8 cellular contexts compared by ENCODE assay signal in the genomic region with DNA sequence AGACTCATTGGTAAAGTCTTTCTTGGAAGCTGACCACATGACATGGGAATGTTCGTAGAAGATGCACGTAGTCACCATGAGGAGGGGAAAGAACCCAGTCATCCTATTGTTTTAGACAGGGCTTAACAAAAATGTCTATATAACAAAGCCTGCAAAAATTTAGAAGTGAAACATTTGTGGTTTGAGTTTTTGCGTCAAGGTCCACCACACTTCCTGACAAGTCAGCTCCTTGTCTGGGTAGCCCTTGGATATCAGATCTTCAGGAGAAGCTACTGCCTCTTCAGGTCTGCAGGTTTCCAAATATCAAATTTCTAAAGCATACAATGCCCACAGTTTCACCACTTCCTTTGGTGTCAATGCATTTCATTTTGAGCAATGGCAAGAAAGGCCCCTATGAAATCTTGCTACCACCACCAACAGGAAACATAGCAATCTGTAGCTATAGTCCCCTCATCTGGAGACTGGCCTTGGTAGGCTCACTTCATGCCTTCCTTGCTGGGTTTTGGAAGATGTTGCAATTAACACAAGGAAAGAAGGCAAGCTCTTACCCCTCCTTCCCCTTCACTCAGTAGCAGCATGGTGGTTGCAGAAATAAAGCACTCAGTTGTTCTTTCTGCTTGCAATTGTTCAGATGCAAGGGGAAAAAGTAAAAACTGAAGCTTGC.
DNase-seq lines count a peak whose midpoint lies in the region; ATAC-seq and TF ChIP-seq lines count a peak whose summit lies in the region.

No MANE protein-coding gene starts in this region.

- no peaks in the 10 kb centered on the region for H3K9me3 ChIP-seq in adrenal gland (replicated peaks in 1 of 3)

- H3K36me3 Mint-ChIP-seq in natural killer cell, result no peaks in the 10 kb centered on the region
- no peaks in the 10 kb centered on the region for H3K36me3 Mint-ChIP-seq in nephron progenitor cell (ENCODE audit: low read depth)

- no peak for TF ChIP-seq CTCF in adrenal gland (IDR thresholded peaks at IDR 0.05)
- no peak for TF ChIP-seq CTCF in natural killer cell (IDR thresholded peaks at IDR 0.05)
- no peak for TF ChIP-seq CTCF in nephron progenitor cell (IDR thresholded peaks at IDR 0.05)
- TF ChIP-seq CTCF in coronary artery (IDR thresholded peaks at IDR 0.05), result no peak

- DNase-seq in GM04503 (ENCODE audit: low read depth) (peak; percentile 96), Kasumi-1 (lab: John Stamatoyannopoulos, UW) (peak; percentile 96 to 97), adrenal gland (no peak), natural killer cell (no peak), DMS 273 (lab: John Stamatoyannopoulos, UW; ENCODE audit: unreplicated experiment) (no peak), nephron progenitor cell (no peak), coronary artery (ENCODE audit: low spot score) (no peak), DMS153 (lab: John Stamatoyannopoulos, UW) (no peak)

- H3K9me3 Mint-ChIP-seq in natural killer cell (no peaks in the 10 kb centered on the region), nephron progenitor cell (no peaks in the 10 kb centered on the region)

- 69 to 84% (median 82%) methylated on average over 3 of the region's 3 CpGs for WGBS in adrenal gland, 4 donors

- peaks cover 0 to 4% of the 10 kb centered on the region in 2 donors for H3K27me3 Mint-ChIP-seq in natural killer cell (ENCODE audit: low read depth in 2 of 2)
- H3K27me3 Mint-ChIP-seq in nephron progenitor cell (ENCODE audit: low read depth, poor library complexity), result peaks cover 3% of the 10 kb centered on the region

- no peaks in the 10 kb centered on the region for H3K36me3 ChIP-seq in adrenal gland (replicated peaks in 1 of 2)

- peak; percentile 30 to 65 (median 40) for ATAC-seq in natural killer cell

- H3K4me3 ChIP-seq in adrenal gland, result no peak overlapping the region
- no peak overlapping the region for H3K4me3 ChIP-seq in coronary artery

- intact Hi-C loops in adrenal gland (cut with DNase I), result loop anchor here (2.0 to 10.0 kb wide), 4 partner anchors 172 to 610 kb away; no protein-coding TSS in a partner anchor
- intact Hi-C loops in natural killer cell (cut with micrococcal nuclease), result loop anchor here (5.0 to 10.0 kb wide), 2 partner anchors 180 to 262 kb away; partner anchors contain the start of gene SIPA1L1

- H3K27ac Mint-ChIP-seq in natural killer cell (no peak overlapping the region), nephron progenitor cell (no peak overlapping the region)

- H3K27me3 ChIP-seq in adrenal gland, result no peaks in the 10 kb centered on the region

- H3K27ac ChIP-seq in adrenal gland, result peak overlapping the region in 4 of 5 donors; percentile 49 to 86 (median 80)
- no peak overlapping the region for H3K27ac ChIP-seq in coronary artery

- H3K4me1 ChIP-seq in adrenal gland (replicated peaks in 1 of 2), result peaks cover 13 to 16% of the 10 kb centered on the region in 2 donors

- H3K4me3 Mint-ChIP-seq in natural killer cell (no peak overlapping the region), nephron progenitor cell (no peak overlapping the region)

- H3K4me1 Mint-ChIP-seq in natural killer cell (peaks cover 6 to 19% of the 10 kb centered on the region in 2 donors), nephron progenitor cell (peaks cover 15% of the 10 kb centered on the region)

- TF ChIP-seq POLR2A in adrenal gland (IDR thresholded peaks at IDR 0.05), result no peak

Comparison
In these comparisons a context has a peak if more than half of its experiments do, and no peak if none do; other contexts are left out.
1. DNase-seq: peak in GM04503 (single experiment) and Kasumi-1 (2 of 2); none in adrenal gland (0 of 7), natural killer cell (single experiment), DMS 273 (single experiment), nephron progenitor cell (single experiment), coronary artery (single experiment) and DMS153 (single experiment).
2. H3K27ac ChIP-seq: peak in adrenal gland (4 of 5); none in coronary artery (0 of 2).